8 cellular contexts compared by ENCODE assay signal in the genomic region with DNA sequence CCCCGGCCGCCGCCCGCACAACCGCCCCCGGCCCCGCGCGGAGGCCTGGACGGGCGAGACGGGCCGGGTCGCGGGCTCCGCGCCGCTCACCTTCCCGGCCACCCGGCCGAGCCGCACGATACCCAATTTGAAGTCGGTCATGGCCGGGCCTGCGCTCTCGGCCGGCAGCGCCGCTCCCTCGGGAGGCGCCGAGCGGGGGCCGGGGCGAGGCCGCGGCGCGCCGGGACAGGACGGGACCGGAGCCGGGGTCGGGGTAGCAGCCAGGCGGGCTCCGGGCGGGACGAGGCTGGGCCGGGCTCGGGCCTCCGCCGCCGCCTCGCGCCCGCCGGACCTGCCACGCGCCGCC. TPM values are rescaled to one million over a fixed set of nuclear protein-coding genes. Genes with fewer than 3 reads are reported as not detected.
DNase-seq lines count a peak whose midpoint lies in the region; ATAC-seq, FAIRE-seq and TF ChIP-seq lines count a peak whose summit lies in the region.

No MANE protein-coding gene starts in this region.

- H4K20me1 ChIP-seq in H9 (ENCODE audit: control insufficient read depth, insufficient read depth, insufficient read length) = no peaks in the 10 kb centered on the region
- peaks cover 42% of the 10 kb centered on the region for H4K20me1 ChIP-seq in astrocyte (ENCODE audit: insufficient read depth, low read length)

- DNase-seq in AG10803 (ENCODE audit: low read depth) = no peak
- DNase-seq in H9 = no peak
- no peak for DNase-seq in astrocyte (ENCODE audit: low read depth)
- no peak for DNase-seq in mesenchymal stem cell
- DNase-seq in hippocampal formation (lab: John Stamatoyannopoulos, UW) = no peak
- DNase-seq in T-helper 1 cell = no peak

- H4K8ac ChIP-seq in H9 (replicated peaks; ENCODE audit: insufficient read length, low read depth, low read length) = no peak overlapping the region
- peak overlapping the region; percentile 57 for H4K8ac ChIP-seq in mesenchymal stem cell (ENCODE audit: low read length)

- H3K56ac ChIP-seq in H9 (ENCODE audit: insufficient read length, low read depth, low read length) = no peak overlapping the region

- H3K27ac Mint-ChIP-seq in H9 = no peak overlapping the region
- no peak overlapping the region for H3K27ac Mint-ChIP-seq in astrocyte (ENCODE audit: unreplicated experiment)

- H3T11ph ChIP-seq in H9 (ENCODE audit: low read length) = no peak overlapping the region

- peaks cover 5 to 14% of the 10 kb centered on the region in 2 experiments; a peak in 3 of 4 replicates for H3K4me1 Mint-ChIP-seq in H9
- H3K4me1 Mint-ChIP-seq in astrocyte (ENCODE audit: low read depth, unreplicated experiment) = peaks cover 4% of the 10 kb centered on the region

- no CpG with 5 or more reads among the region's 61 CpGs for WGBS in H9 (ENCODE audit: extremely low coverage, insufficient read length, low lambda C conversion rate)
- 0% methylated on average over 10 of the region's 61 CpGs for WGBS in mesenchymal stem cell

- H2BK120ac ChIP-seq in H9 (ENCODE audit: low read depth, low read length, poor library complexity, severe bottlenecking) (no peak overlapping the region), mesenchymal stem cell (ENCODE audit: low read depth, low read length) (peak overlapping the region; percentile 19)

- H3K23me2 ChIP-seq in H9 (ENCODE audit: insufficient read length, low read depth, low read length, poor library complexity, severe bottlenecking) = peaks cover 9% of the 10 kb centered on the region

- peak overlapping the region; percentile 71 for H3K4me3 ChIP-seq in AG10803 (ENCODE audit: low read length)
- H3K4me3 ChIP-seq in astrocyte (ENCODE audit: insufficient read depth, low read depth, low read length) = peak overlapping the region; percentile 79
- peak overlapping the region; percentile 92 for H3K4me3 ChIP-seq in mesenchymal stem cell (ENCODE audit: insufficient read depth in 1 of 2, low read depth in 1 of 2, low read length in 2 of 2)

- H3K4me3 Mint-ChIP-seq in H9 = 0 out of 5 replicates have a peak overlapping the region, but pooled peaks of 1 of the 2 experiments have one; percentile 31
- no peak overlapping the region for H3K4me3 Mint-ChIP-seq in astrocyte (ENCODE audit: unreplicated experiment)

- H2AFZ ChIP-seq in H9 (ENCODE audit: low read length) (no peak overlapping the region), astrocyte (ENCODE audit: low read depth, low read length) (no peak overlapping the region), mesenchymal stem cell (ENCODE audit: low read depth, low read length) (peak overlapping the region; percentile 51)

- H3K36me3 Mint-ChIP-seq in H9 (ENCODE audit: insufficient read depth in 1 of 3, low read depth in 3 of 3) (peaks cover 22 to 44% (median 37%) of the 10 kb centered on the region in 3 experiments; a peak in 6 of 7 replicates), astrocyte (ENCODE audit: low read depth, unreplicated experiment) (peaks cover 4% of the 10 kb centered on the region)

- no peak overlapping the region for H2BK15ac ChIP-seq in H9 (ENCODE audit: low read depth, low read length)
- no peak overlapping the region for H2BK15ac ChIP-seq in mesenchymal stem cell (ENCODE audit: low read depth, poor library complexity, severe bottlenecking)

- peaks cover 4% of the 10 kb centered on the region; the same call in 1 of the 2 replicates for H3K4me1 ChIP-seq in H9 (ENCODE audit: insufficient read depth, low read length)
- H3K4me1 ChIP-seq in astrocyte (ENCODE audit: insufficient read depth, low read length) = peaks cover 10% of the 10 kb centered on the region
- H3K4me1 ChIP-seq in mesenchymal stem cell (ENCODE audit: control insufficient read depth, insufficient read depth, low read depth, low read length) = peaks cover 10% of the 10 kb centered on the region

- H2BK20ac ChIP-seq in H9 (ENCODE audit: low read depth, low read length, poor library complexity, severe bottlenecking) = no peak overlapping the region

- peaks cover 12% of the 10 kb centered on the region for H3K27me3 Mint-ChIP-seq in H9 (ENCODE audit: low read depth)
- H3K27me3 Mint-ChIP-seq in astrocyte (ENCODE audit: low read depth, unreplicated experiment) = peaks cover 6% of the 10 kb centered on the region

- H3K14ac ChIP-seq in H9 (ENCODE audit: insufficient read depth, low read length) (no peak overlapping the region), mesenchymal stem cell (ENCODE audit: low read length in 2 of 2) (no peak overlapping the region)

- no peak for ATAC-seq in GM19324 (IDR thresholded peaks at IDR 0.05; ENCODE audit: low FRiP score, unreplicated experiment)
- ATAC-seq in HG02885 (IDR thresholded peaks at IDR 0.05; ENCODE audit: poor library complexity, unreplicated experiment) = no peak

- no peak overlapping the region for H3K18ac ChIP-seq in H9 (ENCODE audit: insufficient read length, low read depth, low read length)
- no peak overlapping the region for H3K18ac ChIP-seq in mesenchymal stem cell (ENCODE audit: low read depth in 1 of 2, low read length in 2 of 2)

- no peaks in the 10 kb centered on the region for H3K27me3 ChIP-seq in H9 (ENCODE audit: insufficient read depth, low read length)
- no peaks in the 10 kb centered on the region for H3K27me3 ChIP-seq in astrocyte (ENCODE audit: insufficient read depth, low read length)
- no peaks in the 10 kb centered on the region for H3K27me3 ChIP-seq in mesenchymal stem cell (ENCODE audit: control insufficient read depth in 1 of 2, insufficient read depth in 1 of 2, low read length in 2 of 2)

- peaks cover 6% of the 10 kb centered on the region for H3K79me1 ChIP-seq in H9 (ENCODE audit: insufficient read depth, low read depth, low read length, poor library complexity, severe bottlenecking)
- peaks cover 41% of the 10 kb centered on the region for H3K79me1 ChIP-seq in mesenchymal stem cell (replicated peaks; ENCODE audit: low read length, poor library complexity, severe bottlenecking)

- no peak overlapping the region for H3K27ac ChIP-seq in H9 (ENCODE audit: insufficient read length, low read depth, low read length)
- H3K27ac ChIP-seq in astrocyte (ENCODE audit: low read depth, low read length) = no peak overlapping the region
- no peak overlapping the region for H3K27ac ChIP-seq in mesenchymal stem cell (ENCODE audit: low read length, poor library complexity, severe bottlenecking)

- no peak overlapping the region for H4K5ac ChIP-seq in H9 (ENCODE audit: insufficient read length, low read depth, low read length)

- H3K4ac ChIP-seq in H9 (ENCODE audit: low read depth, low read length) = no peak overlapping the region
- H3K4ac ChIP-seq in mesenchymal stem cell (ENCODE audit: low read depth in 1 of 2, low read length in 2 of 2) = no peak overlapping the region

- H3K9me3 Mint-ChIP-seq in H9 (no peaks in the 10 kb centered on the region; a peak in 1 of 5 replicates), astrocyte (ENCODE audit: unreplicated experiment) (no peaks in the 10 kb centered on the region)

- peaks cover 19% of the 10 kb centered on the region for H3K36me3 ChIP-seq in astrocyte (ENCODE audit: insufficient read depth, low read length)
- peaks cover 34 to 35% of the 10 kb centered on the region in 2 experiments for H3K36me3 ChIP-seq in mesenchymal stem cell (ENCODE audit: control insufficient read depth in 1 of 2, insufficient read depth in 2 of 2, low read depth in 1 of 2, low read length in 2 of 2)

- no peak for FAIRE-seq in astrocyte (lab: Jason Lieb, UNC)

- H2AK5ac ChIP-seq in H9 (ENCODE audit: insufficient read length, low read length) = no peak overlapping the region
- no peak overlapping the region for H2AK5ac ChIP-seq in mesenchymal stem cell (ENCODE audit: low read length, severe bottlenecking)

- TF ChIP-seq CTCF in AG10803 (conservative IDR thresholded peaks at IDR 0.05; ENCODE audit: low read length) = no peak
- no peak for TF ChIP-seq CTCF in H9 (conservative IDR thresholded peaks at IDR 0.05)
- no peak for TF ChIP-seq CTCF in astrocyte (IDR thresholded peaks at IDR 0.05; ENCODE audit: insufficient read depth, low read depth, low read length)

- no peak overlapping the region for H2BK5ac ChIP-seq in H9 (ENCODE audit: insufficient read length, low read length)
- no peak overlapping the region for H2BK5ac ChIP-seq in mesenchymal stem cell (ENCODE audit: low read depth, low read length, poor library complexity, severe bottlenecking)

- no peak overlapping the region for H3K23ac ChIP-seq in H9 (ENCODE audit: insufficient read length, low read depth, low read length)
- no peak overlapping the region for H3K23ac ChIP-seq in mesenchymal stem cell (ENCODE audit: low read length in 2 of 2)

- H4K91ac ChIP-seq in H9 (ENCODE audit: insufficient read length, low read depth, low read length) (no peak overlapping the region), mesenchymal stem cell (ENCODE audit: low read length) (no peak overlapping the region)

- H3K79me2 ChIP-seq in H9 (ENCODE audit: insufficient read depth, low read length) = peaks cover 4% of the 10 kb centered on the region; the same call in 1 of the 2 replicates
- H3K79me2 ChIP-seq in astrocyte (ENCODE audit: insufficient read depth, low read length) = peaks cover 42% of the 10 kb centered on the region

- H3K9ac ChIP-seq in H9 (ENCODE audit: extremely low read depth, insufficient read length, low read length) (no peak overlapping the region), astrocyte (ENCODE audit: low read length) (peak overlapping the region; percentile 85), mesenchymal stem cell (ENCODE audit: low read length) (peak overlapping the region; percentile 89)

- H3K9me3 ChIP-seq in H9 (ENCODE audit: control insufficient read depth, low read depth, low read length) (no peaks in the 10 kb centered on the region), astrocyte (ENCODE audit: insufficient read depth, low read depth, low read length) (no peaks in the 10 kb centered on the region), mesenchymal stem cell (ENCODE audit: control insufficient read depth, low read length) (no peaks in the 10 kb centered on the region)

- peak overlapping the region; percentile 95 for H3K4me2 ChIP-seq in H9 (ENCODE audit: insufficient read depth, insufficient read length, low read length)
- peak overlapping the region; percentile 98 for H3K4me2 ChIP-seq in astrocyte (ENCODE audit: low read length)
- H3K4me2 ChIP-seq in mesenchymal stem cell (ENCODE audit: low read length, poor library complexity, severe bottlenecking) = peak overlapping the region; percentile 55

- H2BK12ac ChIP-seq in H9 (ENCODE audit: insufficient read length, low read depth, low read length) (no peak overlapping the region), mesenchymal stem cell (ENCODE audit: low read length in 2 of 2) (no peak overlapping the region)

RNA-seq across cellular contexts. Expression of a gene that starts 0.2 kb away (rescaled TPM):
- total RNA-seq in H9 (2021) (79.2 and 82.3 TPM in 2 replicates), astrocyte (31.1 and 34.0 TPM in 2 replicates)
- 13.6 TPM for polyA plus RNA-seq in mesenchymal stem cell (2013, experiment 1 of 2)
- polyA plus RNA-seq in mesenchymal stem cell (2013, experiment 2 of 2) = 13.2 TPM

RNA-seq across cellular contexts. Expression of a gene that starts 11.4 kb away (rescaled TPM):
- total RNA-seq in H9 (2021) = 49.2 and 51.3 TPM in 2 replicates
- total RNA-seq in astrocyte = 34.4 and 35.4 TPM in 2 replicates
- 14.4 TPM for polyA plus RNA-seq in mesenchymal stem cell (2013, experiment 1 of 2)
- 14.8 TPM for polyA plus RNA-seq in mesenchymal stem cell (2013, experiment 2 of 2)

RNA-seq across cellular contexts. Expression of a gene that starts 15.4 kb away (rescaled TPM):
- total RNA-seq in H9 (2021) = 26.4 and 34.4 TPM in 2 replicates
- total RNA-seq in astrocyte = 13.9 and 14.2 TPM in 2 replicates
- polyA plus RNA-seq in mesenchymal stem cell (2013, experiment 1 of 2) = 18.4 TPM
- polyA plus RNA-seq in mesenchymal stem cell (2013, experiment 2 of 2) = 19.8 TPM

RNA-seq across cellular contexts. Expression of a gene that starts 28.7 kb away (rescaled TPM):
- total RNA-seq in H9 (2021) (112 and 121 TPM in 2 replicates), astrocyte (56.4 and 64.5 TPM in 2 replicates)
- polyA plus RNA-seq in mesenchymal stem cell (2013, experiment 1 of 2) = 26.1 TPM
- polyA plus RNA-seq in mesenchymal stem cell (2013, experiment 2 of 2) = 24.7 TPM

RNA-seq across cellular contexts. Expression of a gene that starts 38.4 kb away (rescaled TPM):
- total RNA-seq in H9 (2021) (52.2 and 53.6 TPM in 2 replicates), astrocyte (58.6 and 62.9 TPM in 2 replicates)
- 57.4 TPM for polyA plus RNA-seq in mesenchymal stem cell (2013, experiment 1 of 2)
- 58.2 TPM for polyA plus RNA-seq in mesenchymal stem cell (2013, experiment 2 of 2)
